In the genomic region with DNA sequence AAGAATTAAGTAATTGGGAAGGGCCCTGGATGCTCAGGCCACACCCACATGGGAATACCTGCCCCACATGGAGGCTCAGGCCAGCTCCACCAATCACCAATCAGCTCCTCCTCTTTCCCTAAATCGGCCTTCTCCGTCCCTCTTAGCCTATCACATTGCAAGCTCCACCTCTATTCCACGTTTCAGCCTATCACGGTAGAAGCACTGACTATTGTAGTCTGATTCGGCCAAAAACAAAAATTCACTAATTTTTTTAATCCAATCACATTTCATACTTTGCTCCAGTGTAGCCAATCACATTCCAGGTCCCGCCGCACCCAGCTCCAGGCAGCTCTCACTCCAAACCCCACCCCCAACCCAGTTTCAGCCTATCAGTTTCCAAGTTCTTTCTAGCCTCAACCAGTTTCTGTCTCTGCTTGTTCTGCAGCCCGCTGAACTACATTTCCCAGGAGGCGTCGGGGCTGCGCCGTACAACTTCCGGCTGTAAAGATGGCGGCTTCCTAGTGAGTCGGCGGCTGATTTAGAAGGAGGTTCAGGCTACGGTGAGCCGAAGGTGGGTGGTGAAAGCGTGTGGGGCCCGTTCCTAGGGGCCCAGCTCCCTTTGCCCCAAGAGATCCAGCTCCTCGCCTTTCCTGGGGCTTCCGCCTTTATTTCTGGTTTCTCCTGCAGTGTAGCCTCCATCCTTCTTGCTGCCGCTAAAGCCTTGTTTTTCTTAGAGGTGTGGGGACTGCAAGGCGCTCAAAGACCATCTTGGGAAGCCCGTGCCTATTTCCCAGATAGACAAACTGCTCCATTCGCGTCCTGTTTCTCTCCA, we compare ENCODE assay signal across 1 cellular context.
TF ChIP-seq lines count a peak whose summit lies in the region.

A gene (plus strand): TSS at position 469 of the 814 bp plus-strand sequence. CDS start 1,364 bp downstream, outside the sequence.

TF ChIP-seq in K562, 482 proteins besides CTCF, POLR2A, EP300 and RAD21 (continued from another document):
- TF ChIP-seq, protein P1, sequence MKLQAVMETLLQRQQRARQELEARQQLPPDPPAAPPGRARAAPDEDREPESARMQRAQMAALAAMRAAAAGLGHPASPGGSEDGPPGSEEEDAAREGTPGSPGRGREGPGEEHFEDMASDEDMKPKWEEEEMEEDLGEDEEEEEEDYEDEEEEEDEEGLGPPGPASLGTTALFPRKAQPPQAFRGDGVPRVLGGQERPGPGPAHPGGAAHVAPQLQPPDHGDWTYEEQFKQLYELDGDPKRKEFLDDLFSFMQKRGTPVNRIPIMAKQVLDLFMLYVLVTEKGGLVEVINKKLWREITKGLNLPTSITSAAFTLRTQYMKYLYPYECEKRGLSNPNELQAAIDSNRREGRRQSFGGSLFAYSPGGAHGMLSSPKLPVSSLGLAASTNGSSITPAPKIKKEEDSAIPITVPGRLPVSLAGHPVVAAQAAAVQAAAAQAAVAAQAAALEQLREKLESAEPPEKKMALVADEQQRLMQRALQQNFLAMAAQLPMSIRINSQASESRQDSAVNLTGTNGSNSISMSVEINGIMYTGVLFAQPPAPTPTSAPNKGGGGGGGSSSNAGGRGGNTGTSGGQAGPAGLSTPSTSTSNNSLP (IDR thresholded peaks at IDR 0.05; ENCODE audit: borderline replicate concordance, low read depth, low read length) = 0 out of 2 replicates have a peak, but pooled peaks have one; percentile 23
- TF ChIP-seq SRSF7 (optimal IDR thresholded peaks at IDR 0.05; ENCODE audit: low read depth, low read length) = no peak
- TF ChIP-seq CBFB (CRISPR knock-in tag; IDR thresholded peaks at IDR 0.05) = no peak
- TF ChIP-seq, protein P2, sequence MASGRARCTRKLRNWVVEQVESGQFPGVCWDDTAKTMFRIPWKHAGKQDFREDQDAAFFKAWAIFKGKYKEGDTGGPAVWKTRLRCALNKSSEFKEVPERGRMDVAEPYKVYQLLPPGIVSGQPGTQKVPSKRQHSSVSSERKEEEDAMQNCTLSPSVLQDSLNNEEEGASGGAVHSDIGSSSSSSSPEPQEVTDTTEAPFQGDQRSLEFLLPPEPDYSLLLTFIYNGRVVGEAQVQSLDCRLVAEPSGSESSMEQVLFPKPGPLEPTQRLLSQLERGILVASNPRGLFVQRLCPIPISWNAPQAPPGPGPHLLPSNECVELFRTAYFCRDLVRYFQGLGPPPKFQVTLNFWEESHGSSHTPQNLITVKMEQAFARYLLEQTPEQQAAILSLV (tag; IDR thresholded peaks at IDR 0.05) = no peak
- peak; percentile 94 for TF ChIP-seq OTX1 (CRISPR knock-in tag; IDR thresholded peaks at IDR 0.05)
- TF ChIP-seq MBD2 (IDR thresholded peaks at IDR 0.05; ENCODE audit: borderline replicate concordance, low read depth) = peak; percentile 98
- TF ChIP-seq TAF1 (IDR thresholded peaks at IDR 0.05; ENCODE audit: control insufficient read depth, extremely low read depth, insufficient read depth, low read length, severe bottlenecking) = peak; percentile 97
- peak; percentile 84 for TF ChIP-seq PHF20 (IDR thresholded peaks at IDR 0.05; ENCODE audit: partially characterized antibody)
- TF ChIP-seq ZNF408 (CRISPR knock-in tag; IDR thresholded peaks at IDR 0.05; ENCODE audit: low read depth) = no peak
- peak; percentile 99 for TF ChIP-seq ZNF175 (CRISPR knock-in tag; IDR thresholded peaks at IDR 0.05; ENCODE audit: low read depth)
- peak; percentile 94 for TF ChIP-seq FOXJ2 (tag; IDR thresholded peaks at IDR 0.05)
- TF ChIP-seq, protein P3, sequence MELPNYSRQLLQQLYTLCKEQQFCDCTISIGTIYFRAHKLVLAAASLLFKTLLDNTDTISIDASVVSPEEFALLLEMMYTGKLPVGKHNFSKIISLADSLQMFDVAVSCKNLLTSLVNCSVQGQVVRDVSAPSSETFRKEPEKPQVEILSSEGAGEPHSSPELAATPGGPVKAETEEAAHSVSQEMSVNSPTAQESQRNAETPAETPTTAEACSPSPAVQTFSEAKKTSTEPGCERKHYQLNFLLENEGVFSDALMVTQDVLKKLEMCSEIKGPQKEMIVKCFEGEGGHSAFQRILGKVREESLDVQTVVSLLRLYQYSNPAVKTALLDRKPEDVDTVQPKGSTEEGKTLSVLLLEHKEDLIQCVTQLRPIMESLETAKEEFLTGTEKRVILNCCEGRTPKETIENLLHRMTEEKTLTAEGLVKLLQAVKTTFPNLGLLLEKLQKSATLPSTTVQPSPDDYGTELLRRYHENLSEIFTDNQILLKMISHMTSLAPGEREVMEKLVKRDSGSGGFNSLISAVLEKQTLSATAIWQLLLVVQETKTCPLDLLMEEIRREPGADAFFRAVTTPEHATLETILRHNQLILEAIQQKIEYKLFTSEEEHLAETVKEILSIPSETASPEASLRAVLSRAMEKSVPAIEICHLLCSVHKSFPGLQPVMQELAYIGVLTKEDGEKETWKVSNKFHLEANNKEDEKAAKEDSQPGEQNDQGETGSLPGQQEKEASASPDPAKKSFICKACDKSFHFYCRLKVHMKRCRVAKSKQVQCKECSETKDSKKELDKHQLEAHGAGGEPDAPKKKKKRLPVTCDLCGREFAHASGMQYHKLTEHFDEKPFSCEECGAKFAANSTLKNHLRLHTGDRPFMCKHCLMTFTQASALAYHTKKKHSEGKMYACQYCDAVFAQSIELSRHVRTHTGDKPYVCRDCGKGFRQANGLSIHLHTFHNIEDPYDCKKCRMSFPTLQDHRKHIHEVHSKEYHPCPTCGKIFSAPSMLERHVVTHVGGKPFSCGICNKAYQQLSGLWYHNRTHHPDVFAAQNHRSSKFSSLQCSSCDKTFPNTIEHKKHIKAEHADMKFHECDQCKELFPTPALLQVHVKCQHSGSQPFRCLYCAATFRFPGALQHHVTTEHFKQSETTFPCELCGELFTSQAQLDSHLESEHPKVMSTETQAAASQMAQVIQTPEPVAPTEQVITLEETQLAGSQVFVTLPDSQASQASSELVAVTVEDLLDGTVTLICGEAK (IDR thresholded peaks at IDR 0.05) = peak; percentile 95
- TF ChIP-seq, protein P3 (CRISPR knock-in tag; IDR thresholded peaks at IDR 0.05) = no peak
- TF ChIP-seq ZNF444 (CRISPR knock-in tag; IDR thresholded peaks at IDR 0.05) = no peak
- no peak for TF ChIP-seq ZKSCAN3 (CRISPR knock-in tag; IDR thresholded peaks at IDR 0.05)
- 0 out of 2 replicates have a peak, but pooled peaks have one; percentile 32 for TF ChIP-seq NBN (IDR thresholded peaks at IDR 0.05; ENCODE audit: low read depth)
- TF ChIP-seq, protein P4, sequence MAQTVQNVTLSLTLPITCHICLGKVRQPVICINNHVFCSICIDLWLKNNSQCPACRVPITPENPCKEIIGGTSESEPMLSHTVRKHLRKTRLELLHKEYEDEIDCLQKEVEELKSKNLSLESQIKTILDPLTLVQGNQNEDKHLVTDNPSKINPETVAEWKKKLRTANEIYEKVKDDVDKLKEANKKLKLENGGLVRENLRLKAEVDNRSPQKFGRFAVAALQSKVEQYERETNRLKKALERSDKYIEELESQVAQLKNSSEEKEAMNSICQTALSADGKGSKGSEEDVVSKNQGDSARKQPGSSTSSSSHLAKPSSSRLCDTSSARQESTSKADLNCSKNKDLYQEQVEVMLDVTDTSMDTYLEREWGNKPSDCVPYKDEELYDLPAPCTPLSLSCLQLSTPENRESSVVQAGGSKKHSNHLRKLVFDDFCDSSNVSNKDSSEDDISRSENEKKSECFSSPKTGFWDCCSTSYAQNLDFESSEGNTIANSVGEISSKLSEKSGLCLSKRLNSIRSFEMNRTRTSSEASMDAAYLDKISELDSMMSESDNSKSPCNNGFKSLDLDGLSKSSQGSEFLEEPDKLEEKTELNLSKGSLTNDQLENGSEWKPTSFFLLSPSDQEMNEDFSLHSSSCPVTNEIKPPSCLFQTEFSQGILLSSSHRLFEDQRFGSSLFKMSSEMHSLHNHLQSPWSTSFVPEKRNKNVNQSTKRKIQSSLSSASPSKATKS (CRISPR knock-in tag; IDR thresholded peaks at IDR 0.05) = no peak
- TF ChIP-seq, protein P5, sequence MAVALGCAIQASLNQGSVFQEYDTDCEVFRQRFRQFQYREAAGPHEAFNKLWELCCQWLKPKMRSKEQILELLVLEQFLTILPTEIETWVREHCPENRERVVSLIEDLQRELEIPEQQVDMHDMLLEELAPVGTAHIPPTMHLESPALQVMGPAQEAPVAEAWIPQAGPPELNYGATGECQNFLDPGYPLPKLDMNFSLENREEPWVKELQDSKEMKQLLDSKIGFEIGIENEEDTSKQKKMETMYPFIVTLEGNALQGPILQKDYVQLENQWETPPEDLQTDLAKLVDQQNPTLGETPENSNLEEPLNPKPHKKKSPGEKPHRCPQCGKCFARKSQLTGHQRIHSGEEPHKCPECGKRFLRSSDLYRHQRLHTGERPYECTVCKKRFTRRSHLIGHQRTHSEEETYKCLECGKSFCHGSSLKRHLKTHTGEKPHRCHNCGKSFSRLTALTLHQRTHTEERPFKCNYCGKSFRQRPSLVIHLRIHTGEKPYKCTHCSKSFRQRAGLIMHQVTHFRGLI (CRISPR knock-in tag; IDR thresholded peaks at IDR 0.05) = peak; percentile 89; the same call in 1 of the 2 replicates
- no peak; a peak in 1 of 4 replicates for TF ChIP-seq CSDE1 (IDR thresholded peaks at IDR 0.05)
- TF ChIP-seq GTF2E2 (tag; IDR thresholded peaks at IDR 0.05) = peak; percentile 69; the same call in 1 of the 2 replicates
- peak; percentile 82 for TF ChIP-seq ELF1 (tag; IDR thresholded peaks at IDR 0.05)
- TF ChIP-seq ZNF696 (CRISPR knock-in tag; conservative IDR thresholded peaks at IDR 0.05) = no peak
- TF ChIP-seq GABPB1 (CRISPR knock-in tag; IDR thresholded peaks at IDR 0.05) = peak; percentile 99
- TF ChIP-seq, protein P6, sequence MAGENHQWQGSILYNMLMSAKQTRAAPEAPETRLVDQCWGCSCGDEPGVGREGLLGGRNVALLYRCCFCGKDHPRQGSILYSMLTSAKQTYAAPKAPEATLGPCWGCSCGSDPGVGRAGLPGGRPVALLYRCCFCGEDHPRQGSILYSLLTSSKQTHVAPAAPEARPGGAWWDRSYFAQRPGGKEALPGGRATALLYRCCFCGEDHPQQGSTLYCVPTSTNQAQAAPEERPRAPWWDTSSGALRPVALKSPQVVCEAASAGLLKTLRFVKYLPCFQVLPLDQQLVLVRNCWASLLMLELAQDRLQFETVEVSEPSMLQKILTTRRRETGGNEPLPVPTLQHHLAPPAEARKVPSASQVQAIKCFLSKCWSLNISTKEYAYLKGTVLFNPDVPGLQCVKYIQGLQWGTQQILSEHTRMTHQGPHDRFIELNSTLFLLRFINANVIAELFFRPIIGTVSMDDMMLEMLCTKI (IDR thresholded peaks at IDR 0.05; ENCODE audit: partially characterized antibody) = no peak
- 0 out of 2 replicates have a peak, but pooled peaks have one; percentile 68 for TF ChIP-seq MTA3 (IDR thresholded peaks at IDR 0.05; ENCODE audit: borderline replicate concordance)
- peak; percentile 95 for TF ChIP-seq ZNF143 (CRISPR knock-in tag; IDR thresholded peaks at IDR 0.05)
- no peak for TF ChIP-seq NFE2 (IDR thresholded peaks at IDR 0.05; ENCODE audit: low read depth)
TF ChIP-seq in K562: peak in this region for 137.
